9 cellular contexts compared by ENCODE assay signal in genomic region chr1:26225033-26225831, GRCh38. TPM values are rescaled to one million over a fixed set of nuclear protein-coding genes. Genes with fewer than 3 reads are reported as not detected.
DNase-seq lines count a peak whose midpoint lies in the region; ATAC-seq, FAIRE-seq and TF ChIP-seq lines count a peak whose summit lies in the region.
"Had no signal": no experiment of that assay in that cellular context is flagged by ENCODE, and none has a peak within 500 bp of the region (broad histone marks: within the 10 kb centered on the region; RNA-seq: fewer than 3 reads in every experiment).

No MANE protein-coding gene starts in this region.

- no peak for ATAC-seq in HG03039 (IDR thresholded peaks at IDR 0.05; ENCODE audit: unreplicated experiment)

- FAIRE-seq in D721Med (lab: Jason Lieb, UNC): no peak

- H3K4me3 ChIP-seq in duodenal mucosa (ENCODE audit: low read depth in 1 of 2, low read length in 2 of 2): peak overlapping the region; percentile 69 to 77
- H3K4me3 ChIP-seq in lower leg skin (ENCODE audit: low read depth, poor library complexity, severe bottlenecking): no peak overlapping the region
- no peak overlapping the region for H3K4me3 ChIP-seq in MG63

- no peak for TF ChIP-seq POLR2A in lower leg skin (IDR thresholded peaks at IDR 0.05)

- 24 to 25% methylated on average over 28 to 31 of the region's 50 CpGs for WGBS in lower leg skin, 2 donors

- peak; percentile 83 for DNase-seq in ELF-1 (ENCODE audit: low read depth, low spot score)
- peak; percentile 28 to 31 for DNase-seq in activated CD4-positive, alpha-beta T cell treated with anti-CD3 and anti-CD28 coated beads, Interleukin-2, amount 50 U/mL, for 4 hours
- peak; percentile 24 to 88 for DNase-seq in lower leg skin (ENCODE audit: low spot score in 2 of 2)
- peak; percentile 56 to 64 for DNase-seq in stimulated activated CD4-positive, alpha-beta T cell treated with anti-CD3 and anti-CD28 coated beads, Interleukin-2, amount 100 ng/mL, for 24 hours
- DNase-seq in MG63: no peak
- no peak for DNase-seq in D721Med (ENCODE audit: insufficient read length, low spot score)

- H3K4me1 ChIP-seq in duodenal mucosa (ENCODE audit: control insufficient read depth in 1 of 2, insufficient read depth in 2 of 2, low read length in 2 of 2): peaks cover 0 to 7% of the 10 kb centered on the region in 2 donors

- H3K36me3 ChIP-seq in duodenal mucosa (ENCODE audit: control insufficient read depth in 1 of 2, insufficient read depth in 2 of 2, low read length in 2 of 2): no peaks in the 10 kb centered on the region
- no peaks in the 10 kb centered on the region for H3K36me3 ChIP-seq in MG63

- H3K27me3 ChIP-seq in duodenal mucosa (ENCODE audit: control insufficient read depth in 1 of 2, insufficient read depth in 2 of 2, low read length in 2 of 2): peaks cover 0 to 13% of the 10 kb centered on the region in 2 donors
- H3K27me3 ChIP-seq in MG63: no peaks in the 10 kb centered on the region

- no peak for TF ChIP-seq CTCF in lower leg skin (IDR thresholded peaks at IDR 0.05)
- no peak for TF ChIP-seq CTCF in D721Med (IDR thresholded peaks at IDR 0.05; ENCODE audit: insufficient read depth, missing control alignments)

- intact Hi-C loops in lower leg skin (cut with DNase I; ENCODE audit: low total_unique reads): no loop called here

- no peaks in the 10 kb centered on the region for H3K9me3 ChIP-seq in duodenal mucosa (ENCODE audit: control insufficient read depth in 1 of 2, low read length in 2 of 2)
- no peaks in the 10 kb centered on the region for H3K9me3 ChIP-seq in MG63

- no peak overlapping the region for H3K27ac ChIP-seq in duodenal mucosa (ENCODE audit: low read depth, low read length)

- peak overlapping the region; percentile 52 to 60 for H3K9ac ChIP-seq in duodenal mucosa (ENCODE audit: low read depth in 1 of 2, low read length in 2 of 2)

RNA-seq across cellular contexts. Expression of gene CEP85, which starts 8.8 kb away (rescaled TPM):
- 10 to 100 TPM; 13.0 to 17.2 (median 14.1) TPM for total RNA-seq in lower leg skin
- total RNA-seq in MG63 (2014; rRNA removed; shearing (Covaris generic); ENCODE audit: low replicate concordance): 13.3 and 13.9 TPM in 2 replicates

RNA-seq across cellular contexts. Expression of gene CATSPER4, which starts 34.8 kb away (rescaled TPM):
- not detected for total RNA-seq in lower leg skin
- total RNA-seq in MG63 (2014; rRNA removed; shearing (Covaris generic); ENCODE audit: low replicate concordance): not detected in 2 replicates
- total RNA-seq: pulmonary artery endothelial cell had no signal

RNA-seq across cellular contexts. Expression of gene CNKSR1, which starts 47.9 kb away (rescaled TPM):
- 10 to 100 TPM; 16.8 to 71.4 (median 45.0) TPM for total RNA-seq in lower leg skin
- total RNA-seq in MG63 (2014; rRNA removed; shearing (Covaris generic); ENCODE audit: low replicate concordance): not detected in 2 replicates
- total RNA-seq: pulmonary artery endothelial cell had no signal

RNA-seq across cellular contexts. Expression of gene ZNF593OS, which starts 53.6 kb away (rescaled TPM):
- not detected for total RNA-seq in lower leg skin
- total RNA-seq in MG63 (2014; rRNA removed; shearing (Covaris generic); ENCODE audit: low replicate concordance): not detected in 2 replicates
- total RNA-seq: pulmonary artery endothelial cell had no signal

RNA-seq across cellular contexts. Expression of gene SH3BGRL3, which starts 54.7 kb away (rescaled TPM):
- total RNA-seq in lower leg skin: 10 to 100 TPM; 74.8 to 97.1 (median 78.3) TPM
- total RNA-seq in MG63 (2014; rRNA removed; shearing (Covaris generic); ENCODE audit: low replicate concordance): 20.2 and 22.3 TPM in 2 replicates

Comparison
In these comparisons a context has a peak if more than half of its experiments do, and no peak if none do; other contexts are left out.
1. DNase-seq: peak in ELF-1 (single experiment), activated CD4-positive, alpha-beta T cell treated with anti-CD3 and anti-CD28 coated beads, Interleukin-2, amount 50 U/mL, for 4 hours (2 of 2), lower leg skin (2 of 2) and stimulated activated CD4-positive, alpha-beta T cell treated with anti-CD3 and anti-CD28 coated beads, Interleukin-2, amount 100 ng/mL, for 24 hours (2 of 2); none in MG63 (single experiment) and D721Med (single experiment).
2. H3K4me3 ChIP-seq: peak in duodenal mucosa (2 of 2); none in lower leg skin (single experiment) and MG63 (single experiment).
3. RNA of gene CNKSR1, which starts 47.9 kb away (total RNA-seq): 16.8 to 71.4 TPM in lower leg skin; not detected in MG63; every median in the first group is over 10 times any median in the second.